In the genomic region with DNA sequence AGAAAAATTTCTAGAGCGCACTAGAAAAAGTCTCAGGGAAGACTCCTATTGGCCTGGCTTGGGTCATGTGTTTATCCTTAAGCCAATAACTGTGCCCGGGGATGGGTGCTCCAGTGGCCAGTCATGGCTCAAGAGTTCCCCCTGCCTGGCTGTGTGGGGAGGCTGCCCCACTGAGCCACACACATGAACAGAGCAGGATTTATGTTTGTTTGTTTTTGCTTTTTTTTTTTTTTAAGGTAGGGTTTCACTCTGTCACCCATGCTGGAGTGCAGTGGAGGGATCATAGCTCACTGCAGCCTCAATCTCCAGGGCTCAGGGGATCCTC, we compare ENCODE assay signal across 23 cellular contexts. TPM values are rescaled to one million over a fixed set of nuclear protein-coding genes. Genes with fewer than 3 reads are reported as not detected.
DNase-seq lines count a peak whose midpoint lies in the region; ATAC-seq, FAIRE-seq and TF ChIP-seq lines count a peak whose summit lies in the region.
"Had no signal": no experiment of that assay in that cellular context is flagged by ENCODE, and none has a peak within 500 bp of the region (broad histone marks: within the 10 kb centered on the region; RNA-seq: fewer than 3 reads in every experiment).

No MANE protein-coding gene starts in this region.

- H3F3A ChIP-seq in SK-N-SH (replicated peaks; ENCODE audit: insufficient read depth) = no peaks in the 10 kb centered on the region

- FAIRE-seq in urothelium cell line (lab: Jason Lieb, UNC) = peak; percentile 40
- FAIRE-seq: HTR-8/SVneo, RCC 7860 had no signal

- ATAC-seq in SK-N-SH treated with all-trans-retinoic acid at 6 μM for 48 hours (no peak), left colon (peak; percentile 45)

- CTCF ChIA-PET in SK-N-SH (lab: Yijun Ruan, JAX) = interaction anchor here (0.8 to 2.0 kb wide), 4 partner anchors 13 to 180 kb away, joined by 3 to 5 read pairs (median 4); partner anchors contain the start of gene EDN2
- CTCF ChIA-PET in HEK293 (lab: Yijun Ruan, JAX) = interaction anchor here (0.6 to 0.8 kb wide), 3 partner anchors 30 to 485 kb away, joined by 3 to 5 read pairs (median 4); no protein-coding TSS in a partner anchor

- 100% methylated on average over 2 of the region's 2 CpGs for WGBS in SK-N-SH (ENCODE audit: low lambda C conversion rate)

- H3K27ac ChIP-seq in SK-N-SH (ENCODE audit: low read depth in 2 of 2, low read length in 1 of 2) (no peak overlapping the region), HEK293 (ENCODE audit: extremely low read depth, low read depth, low read length) (no peak overlapping the region)
- H3K27ac ChIP-seq: BLaER1 treated with 17β-estradiol and CSF1 and Interleukin-3, amounts not matched to agents 10 nM and 100 nM had no signal

- H3K9me2 ChIP-seq in SK-N-SH = no peaks in the 10 kb centered on the region

- TF ChIP-seq CTCF in SK-N-SH (IDR thresholded peaks at IDR 0.05) (peak; percentile 11; the same call in 1 of the 2 replicates), HEK293 (tag by site-specific recombination; IDR thresholded peaks at IDR 0.05) (no peak)

- no peak for TF ChIP-seq RAD21 in SK-N-SH (IDR thresholded peaks at IDR 0.05; ENCODE audit: low read length)

- H3K4me2 ChIP-seq in SK-N-SH = no peak overlapping the region
- H3K4me2 ChIP-seq: BLaER1 treated with 17β-estradiol and CSF1 and Interleukin-3, amounts not matched to agents 10 nM and 100 nM had no signal

- H3K79me2 ChIP-seq in SK-N-SH (ENCODE audit: insufficient read depth) = peaks cover 17% of the 10 kb centered on the region; the same call in 1 of the 2 replicates

- no peak overlapping the region for H2AFZ ChIP-seq in SK-N-SH (ENCODE audit: low read depth)

- no peak overlapping the region for H3K4me3 ChIP-seq in SK-N-SH (ENCODE audit: low read depth in 2 of 2, low read length in 1 of 2)
- H3K4me3 ChIP-seq in HEK293 (ENCODE audit: low read depth, low read length) = no peak overlapping the region
- H3K4me3 ChIP-seq: BLaER1 treated with 17β-estradiol and CSF1 and Interleukin-3, amounts not matched to agents 10 nM and 100 nM; MG63 had no signal

- intact Hi-C loops in left colon (cut with DNase I, micrococcal nuclease) = no loop called here

- DNase-seq in SK-N-SH (no peak), left colon (no peak), urothelium cell line (ENCODE audit: low spot score) (no peak), NCI-H2081 (lab: John Stamatoyannopoulos, UW) (no peak)
- DNase-seq in stimulated activated CD4-positive, alpha-beta T cell treated with anti-CD3 and anti-CD28 coated beads, Interleukin-12 subunit alpha, Interleukin-12 subunit beta, amount 100 ng/mL, for 4 hours = no peak
- DNase-seq: DND-41, H9, Kasumi-1, NCI-H1048, NCI-H146, NCI-H2107, NCI-H524, SHP77, T-helper 1 cell had no signal

- peaks cover 9 to 26% of the 10 kb centered on the region in 2 experiments; a peak in 2 of 4 replicates for H3K4me1 ChIP-seq in SK-N-SH (ENCODE audit: control insufficient read depth in 1 of 2, insufficient read depth in 2 of 2, low read depth in 1 of 2, low read length in 1 of 2)
- H3K4me1 ChIP-seq in HEK293 (ENCODE audit: control insufficient read depth, insufficient read depth, low read length) = no peaks in the 10 kb centered on the region

- no peak overlapping the region for H3K9ac ChIP-seq in SK-N-SH
- H3K9ac ChIP-seq: BLaER1 treated with 17β-estradiol and CSF1 and Interleukin-3, amounts not matched to agents 10 nM and 100 nM had no signal

- POLR2A ChIA-PET in SK-N-SH (lab: Yijun Ruan, JAX) (no interaction called here), HEK293 (lab: Yijun Ruan, JAX) (no interaction called here)

- H3K9me3 ChIP-seq in SK-N-SH = no peaks in the 10 kb centered on the region
- H3K9me3 ChIP-seq in HEK293 (ENCODE audit: control insufficient read depth, insufficient read depth, low read depth, low read length) = no peaks in the 10 kb centered on the region
- H3K9me3 ChIP-seq: BLaER1 treated with 17β-estradiol and CSF1 and Interleukin-3, amounts not matched to agents 10 nM and 100 nM; MG63 had no signal

- TF ChIP-seq EP300 in SK-N-SH (IDR thresholded peaks at IDR 0.05; ENCODE audit: borderline replicate concordance in 1 of 2, low read depth in 1 of 2, low read length in 1 of 2) = no peak

- H3K27me3 ChIP-seq in SK-N-SH (ENCODE audit: insufficient read depth) = no peaks in the 10 kb centered on the region
- H3K27me3 ChIP-seq: BLaER1 treated with 17β-estradiol and CSF1 and Interleukin-3, amounts not matched to agents 10 nM and 100 nM; MG63 had no signal

- no peaks in the 10 kb centered on the region for H4K20me1 ChIP-seq in SK-N-SH (ENCODE audit: insufficient read depth)
- H4K20me1 ChIP-seq: BLaER1 treated with 17β-estradiol and CSF1 and Interleukin-3, amounts not matched to agents 10 nM and 100 nM had no signal

- H3K36me3 ChIP-seq in SK-N-SH (replicated peaks in 1 of 2; ENCODE audit: control insufficient read depth in 1 of 2, insufficient read depth in 2 of 2, low read length in 1 of 2) (peaks cover 0 to 26% of the 10 kb centered on the region in 2 experiments), HEK293 (ENCODE audit: control insufficient read depth in 2 of 2, insufficient read depth in 1 of 2, low read length in 2 of 2) (no peaks in the 10 kb centered on the region)
- H3K36me3 ChIP-seq: BLaER1 treated with 17β-estradiol and CSF1 and Interleukin-3, amounts not matched to agents 10 nM and 100 nM; MG63 had no signal

TF ChIP-seq in SK-N-SH, 30 proteins besides CTCF, POLR2A, EP300 and RAD21 (continues in another document):
- TF ChIP-seq USF2 (IDR thresholded peaks at IDR 0.05; ENCODE audit: borderline replicate concordance, low read depth, low read length) (no peak), FOSL2 (IDR thresholded peaks at IDR 0.05; ENCODE audit: borderline replicate concordance, low read depth) (no peak), MAX (IDR thresholded peaks at IDR 0.05; ENCODE audit: low read depth) (no peak), RFX5 (IDR thresholded peaks at IDR 0.05; ENCODE audit: low read length) (no peak), SIN3A (IDR thresholded peaks at IDR 0.05; ENCODE audit: borderline replicate concordance, low read depth, low read length) (no peak), TEAD4 (IDR thresholded peaks at IDR 0.05; ENCODE audit: borderline replicate concordance, insufficient read depth) (no peak), NFIC (IDR thresholded peaks at IDR 0.05; ENCODE audit: borderline replicate concordance) (no peak)

TF ChIP-seq in SK-N-SH treated with all-trans-retinoic acid at 6 μM for 48 hours, 23 proteins besides CTCF, POLR2A, EP300 and RAD21 (continues in another document):
- no peak for TF ChIP-seq ESRRG (CRISPR knock-in tag; IDR thresholded peaks at IDR 0.05)
- no peak for TF ChIP-seq OSR1 (CRISPR knock-in tag; IDR thresholded peaks at IDR 0.05)
- TF ChIP-seq ZFP30 (CRISPR knock-in tag; IDR thresholded peaks at IDR 0.05) = no peak
- TF ChIP-seq ZFP3 (CRISPR knock-in tag; IDR thresholded peaks at IDR 0.05) = no peak
- TF ChIP-seq, protein P1, sequence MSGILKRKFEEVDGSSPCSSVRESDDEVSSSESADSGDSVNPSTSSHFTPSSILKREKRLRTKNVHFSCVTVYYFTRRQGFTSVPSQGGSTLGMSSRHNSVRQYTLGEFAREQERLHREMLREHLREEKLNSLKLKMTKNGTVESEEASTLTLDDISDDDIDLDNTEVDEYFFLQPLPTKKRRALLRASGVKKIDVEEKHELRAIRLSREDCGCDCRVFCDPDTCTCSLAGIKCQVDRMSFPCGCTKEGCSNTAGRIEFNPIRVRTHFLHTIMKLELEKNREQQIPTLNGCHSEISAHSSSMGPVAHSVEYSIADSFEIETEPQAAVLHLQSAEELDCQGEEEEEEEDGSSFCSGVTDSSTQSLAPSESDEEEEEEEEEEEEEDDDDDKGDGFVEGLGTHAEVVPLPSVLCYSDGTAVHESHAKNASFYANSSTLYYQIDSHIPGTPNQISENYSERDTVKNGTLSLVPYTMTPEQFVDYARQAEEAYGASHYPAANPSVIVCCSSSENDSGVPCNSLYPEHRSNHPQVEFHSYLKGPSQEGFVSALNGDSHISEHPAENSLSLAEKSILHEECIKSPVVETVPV (CRISPR knock-in tag; IDR thresholded peaks at IDR 0.05) = no peak
- TF ChIP-seq TCF4 (CRISPR knock-in tag; IDR thresholded peaks at IDR 0.05; ENCODE audit: borderline replicate concordance) = no peak

TF ChIP-seq in HEK293, 187 proteins besides CTCF, POLR2A, EP300 and RAD21 (continues in another document):
- TF ChIP-seq, protein P2, sequence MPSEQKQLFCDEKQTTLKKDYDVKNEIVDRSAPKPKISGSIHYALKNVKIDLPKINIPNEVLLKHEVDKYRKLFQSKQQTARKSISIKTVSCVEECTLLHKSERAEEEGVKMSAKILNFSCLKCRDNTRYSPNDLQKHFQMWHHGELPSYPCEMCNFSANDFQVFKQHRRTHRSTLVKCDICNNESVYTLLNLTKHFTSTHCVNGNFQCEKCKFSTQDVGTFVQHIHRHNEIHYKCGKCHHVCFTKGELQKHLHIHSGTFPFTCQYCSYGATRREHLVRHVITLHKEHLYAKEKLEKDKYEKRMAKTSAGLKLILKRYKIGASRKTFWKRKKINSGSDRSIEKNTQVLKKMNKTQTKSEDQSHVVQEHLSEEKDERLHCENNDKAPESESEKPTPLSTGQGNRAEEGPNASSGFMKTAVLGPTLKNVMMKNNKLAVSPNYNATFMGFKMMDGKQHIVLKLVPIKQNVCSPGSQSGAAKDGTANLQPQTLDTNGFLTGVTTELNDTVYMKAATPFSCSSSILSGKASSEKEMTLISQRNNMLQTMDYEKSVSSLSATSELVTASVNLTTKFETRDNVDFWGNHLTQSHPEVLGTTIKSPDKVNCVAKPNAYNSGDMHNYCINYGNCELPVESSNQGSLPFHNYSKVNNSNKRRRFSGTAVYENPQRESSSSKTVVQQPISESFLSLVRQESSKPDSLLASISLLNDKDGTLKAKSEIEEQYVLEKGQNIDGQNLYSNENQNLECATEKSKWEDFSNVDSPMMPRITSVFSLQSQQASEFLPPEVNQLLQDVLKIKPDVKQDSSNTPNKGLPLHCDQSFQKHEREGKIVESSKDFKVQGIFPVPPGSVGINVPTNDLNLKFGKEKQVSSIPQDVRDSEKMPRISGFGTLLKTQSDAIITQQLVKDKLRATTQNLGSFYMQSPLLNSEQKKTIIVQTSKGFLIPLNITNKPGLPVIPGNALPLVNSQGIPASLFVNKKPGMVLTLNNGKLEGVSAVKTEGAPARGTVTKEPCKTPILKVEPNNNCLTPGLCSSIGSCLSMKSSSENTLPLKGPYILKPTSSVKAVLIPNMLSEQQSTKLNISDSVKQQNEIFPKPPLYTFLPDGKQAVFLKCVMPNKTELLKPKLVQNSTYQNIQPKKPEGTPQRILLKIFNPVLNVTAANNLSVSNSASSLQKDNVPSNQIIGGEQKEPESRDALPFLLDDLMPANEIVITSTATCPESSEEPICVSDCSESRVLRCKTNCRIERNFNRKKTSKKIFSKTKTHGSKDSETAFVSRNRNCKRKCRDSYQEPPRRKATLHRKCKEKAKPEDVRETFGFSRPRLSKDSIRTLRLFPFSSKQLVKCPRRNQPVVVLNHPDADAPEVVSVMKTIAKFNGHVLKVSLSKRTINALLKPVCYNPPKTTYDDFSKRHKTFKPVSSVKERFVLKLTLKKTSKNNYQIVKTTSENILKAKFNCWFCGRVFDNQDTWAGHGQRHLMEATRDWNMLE (tag by site-specific recombination; conservative IDR thresholded peaks at IDR 0.05; ENCODE audit: low read depth) = no peak
- no peak for TF ChIP-seq ZNF670 (tag by site-specific recombination; IDR thresholded peaks at IDR 0.05; ENCODE audit: low read depth)

RNA-seq across cellular contexts. Expression of gene EDN2, which starts 21.8 kb away (rescaled TPM):
- 0.97 and 1.7 TPM in 2 replicates for polyA plus RNA-seq in SK-N-SH (2012; rRNA removed)
- 0.77 and 0.84 TPM in 2 replicates for polyA plus RNA-seq in SK-N-SH (2012; cell fraction: cytosol; rRNA removed)
- 0.75 and 1.2 TPM in 2 replicates for polyA plus RNA-seq in SK-N-SH (2012; cell fraction: nucleus; rRNA removed)
- 10 to 100 TPM in 1 of 2 donors, 1 to 10 TPM in 1; 4.8 to 19.3 TPM for total RNA-seq in left colon
- total RNA-seq: A673; CD8-positive, alpha-beta memory T cell had no signal
- polyA plus RNA-seq: CD8-positive, alpha-beta memory T cell; IgD-negative memory B cell had no signal

Comparison
In these comparisons a context has a peak if more than half of its experiments do, and no peak if none do; other contexts are left out.
1. Of the 4 proteins assayed by ChIP-seq in both HEK293 and SK-N-SH: peak only in HEK293: none; only in SK-N-SH: CTCF; in both: none; in neither: 3.